8 cellular contexts compared by ENCODE assay signal in the genomic region with DNA sequence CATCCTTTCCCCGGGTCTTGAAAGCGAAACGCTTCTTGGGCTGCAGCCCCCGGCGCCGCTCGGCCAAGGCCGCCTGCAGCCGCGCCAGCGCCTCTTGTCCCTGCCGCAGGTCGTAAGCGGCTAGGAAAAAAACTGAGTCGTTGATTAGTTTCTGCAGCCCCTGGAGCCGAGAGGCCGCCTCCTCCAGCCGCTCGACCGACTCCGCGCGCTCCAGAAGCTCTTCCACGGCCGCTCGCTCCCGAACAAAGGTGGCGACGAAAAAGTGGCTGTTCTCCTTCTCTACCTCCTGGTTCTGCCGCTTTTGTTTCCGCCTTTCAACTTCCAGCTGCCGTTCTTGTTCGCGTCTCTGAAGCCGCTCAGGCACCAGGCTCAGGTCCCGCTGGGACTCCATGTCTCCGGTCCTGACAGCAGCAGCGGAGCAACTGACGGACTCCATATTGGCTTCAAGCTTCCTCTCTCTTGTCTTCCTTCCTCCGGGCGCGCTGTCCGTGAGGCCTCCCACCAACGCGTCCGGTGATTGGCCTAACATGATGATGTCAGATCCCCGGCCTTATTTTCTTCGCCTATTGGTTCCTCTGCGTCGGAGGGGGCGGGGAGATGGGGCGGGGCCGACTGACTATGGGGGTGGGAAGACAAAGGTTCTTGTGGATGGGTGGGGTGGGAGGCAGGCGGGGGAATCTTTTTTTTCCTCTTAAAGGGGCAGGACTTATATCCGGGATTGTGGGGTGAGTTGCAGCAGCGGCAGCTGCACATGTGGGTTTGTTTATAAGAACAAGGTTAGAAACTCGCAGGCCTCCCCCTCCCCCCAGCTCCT. TPM values are rescaled to one million over a fixed set of nuclear protein-coding genes. Genes with fewer than 3 reads are reported as not detected.
DNase-seq lines count a peak whose midpoint lies in the region; ATAC-seq and TF ChIP-seq lines count a peak whose summit lies in the region.

TSS of gene TBCC (minus strand) at position 466 of the 814 bp plus-strand sequence. CDS start at position 436, 30 bp downstream.

- peaks cover 16% of the 10 kb centered on the region for H3K4me1 ChIP-seq in osteoblast (ENCODE audit: insufficient read depth, low read length)
- H3K4me1 ChIP-seq in testis: peaks cover 23% of the 10 kb centered on the region

- H3K27me3 Mint-ChIP-seq in activated naive CD8-positive, alpha-beta T cell treated with anti-CD3 and anti-CD28 coated beads, Interleukin-2, amount 10 ng/mL, durations not matched to agents 7 days and 5 days: no peaks in the 10 kb centered on the region

- H3K9me3 ChIP-seq in osteoblast (ENCODE audit: low read depth, low read length) (no peaks in the 10 kb centered on the region), testis (no peaks in the 10 kb centered on the region)

- H3K9me3 Mint-ChIP-seq in activated naive CD8-positive, alpha-beta T cell treated with anti-CD3 and anti-CD28 coated beads, Interleukin-2, amount 10 ng/mL, durations not matched to agents 7 days and 5 days: no peaks in the 10 kb centered on the region

- no peak for TF ChIP-seq CTCF in osteoblast (IDR thresholded peaks at IDR 0.05; ENCODE audit: extremely low read depth, low read depth, low read length)
- no peak for TF ChIP-seq CTCF in testis (IDR thresholded peaks at IDR 0.05)

- ATAC-seq in HG02642 (IDR thresholded peaks at IDR 0.05; ENCODE audit: poor library complexity, unreplicated experiment): peak; percentile 76
- peak; percentile 83 for ATAC-seq in activated naive CD8-positive, alpha-beta T cell treated with anti-CD3 and anti-CD28 coated beads, Interleukin-2, amount 10 ng/mL, durations not matched to agents 7 days and 5 days (ENCODE audit: low read depth)

- H3K27ac Mint-ChIP-seq in activated naive CD8-positive, alpha-beta T cell treated with anti-CD3 and anti-CD28 coated beads, Interleukin-2, amount 10 ng/mL, durations not matched to agents 7 days and 5 days: peak within 1 kb of the TSS; percentile 100

- H3K27me3 ChIP-seq in osteoblast (ENCODE audit: insufficient read depth, low read length) (no peaks in the 10 kb centered on the region), testis (no peaks in the 10 kb centered on the region)

- H3K36me3 ChIP-seq in osteoblast (ENCODE audit: insufficient read depth, low read length) (no peaks in the 10 kb centered on the region), testis (ENCODE audit: low read depth, missing control alignments) (no peaks in the 10 kb centered on the region)

- peaks cover 20% of the 10 kb centered on the region for H3K36me3 Mint-ChIP-seq in activated naive CD8-positive, alpha-beta T cell treated with anti-CD3 and anti-CD28 coated beads, Interleukin-2, amount 10 ng/mL, durations not matched to agents 7 days and 5 days

- H3K27ac ChIP-seq in osteoblast (ENCODE audit: low read depth, low read length) (peak within 1 kb of the TSS; percentile 78), testis (peak within 1 kb of the TSS; percentile 93 to 94)

- H3K79me2 ChIP-seq in osteoblast (ENCODE audit: insufficient read depth, low read length): peaks cover 22% of the 10 kb centered on the region

- peaks cover 15% of the 10 kb centered on the region for H4K20me1 ChIP-seq in osteoblast (ENCODE audit: insufficient read depth, low read length)

- H3K4me3 Mint-ChIP-seq in activated naive CD8-positive, alpha-beta T cell treated with anti-CD3 and anti-CD28 coated beads, Interleukin-2, amount 10 ng/mL, durations not matched to agents 7 days and 5 days: peak within 1 kb of the TSS; percentile 100

- POLR2A ChIA-PET in activated naive CD8-positive, alpha-beta T cell treated with anti-CD3 and anti-CD28 coated beads, Interleukin-2, amount 10 ng/mL, durations not matched to agents 7 days and 5 days (lab: Charles Lee): interaction anchor here (0.5 to 8.0 kb wide), 28 partner anchors 9 to 731 kb away, joined by 3 to 450 read pairs (median 6); partner anchors contain the start of genes BICRAL, CNPY3, CUL7 and PEX6

- intact Hi-C loops in head of caudate nucleus (cut with DNase I): loop anchor here (2.0 kb wide), 1 partner anchor 37 kb away; the partner anchor contains the start of gene BICRAL
- intact Hi-C loops in testis (cut with DNase I; ENCODE audit: low total_unique reads): loop anchor here (5.0 kb wide), 1 partner anchor 36 kb away; the partner anchor contains the start of gene BICRAL

- DNase-seq in NCI-H1105 treated with DMSO at 0.1 percent for 48 hours (lab: John Stamatoyannopoulos, UW): peak; percentile 98
- peak; percentile 97 for DNase-seq in SKM-1 treated with dmso at 0.1 percent for 144 hours (lab: John Stamatoyannopoulos, UW; ENCODE audit: unreplicated experiment)
- peak; percentile 85 for DNase-seq in activated naive CD8-positive, alpha-beta T cell treated with anti-CD3 and anti-CD28 coated beads, Interleukin-2, amount 10 ng/mL, durations not matched to agents 7 days and 5 days
- DNase-seq in head of caudate nucleus: peak; percentile 90 to 99 (median 98)
- DNase-seq in osteoblast (ENCODE audit: insufficient read length, low spot score, missing footprints): peak; percentile 99
- peak; percentile 99 for DNase-seq in testis

- TF ChIP-seq POLR2A in GM10847 (IDR thresholded peaks at IDR 0.05; ENCODE audit: extremely low read depth, insufficient read length) (peak; percentile 92), testis (IDR thresholded peaks at IDR 0.05) (peak; percentile 74)

- H3K4me2 ChIP-seq in osteoblast (ENCODE audit: insufficient read depth, low read length): peak within 1 kb of the TSS; percentile 99

- H2AFZ ChIP-seq in osteoblast (ENCODE audit: low read length): peak within 1 kb of the TSS; percentile 98

- peak within 1 kb of the TSS; percentile 97 for H3K4me3 ChIP-seq in osteoblast (ENCODE audit: insufficient read depth, low read length)
- H3K4me3 ChIP-seq in testis: peak within 1 kb of the TSS; percentile 98 to 99

- peaks cover 21% of the 10 kb centered on the region for H3K4me1 Mint-ChIP-seq in activated naive CD8-positive, alpha-beta T cell treated with anti-CD3 and anti-CD28 coated beads, Interleukin-2, amount 10 ng/mL, durations not matched to agents 7 days and 5 days

- 1% methylated on average over 38 to 57 of the region's 57 CpGs for WGBS in testis, 2 donors

RNA-seq across cellular contexts. Expression of gene TBCC, which starts in this region (rescaled TPM):
- total RNA-seq in activated naive CD8-positive, alpha-beta T cell treated with anti-CD3 and anti-CD28 coated beads, Interleukin-2, amount 10 ng/mL, durations not matched to agents 7 days and 5 days: 10 to 100 TPM; 48.6 to 50.4 TPM
- total RNA-seq in osteoblast: 30.9 and 33.7 TPM in 2 replicates
- total RNA-seq in testis: 10 to 100 TPM; 40.2 to 52.1 TPM
- 35.0 TPM for polyA plus RNA-seq in testis (ENCODE audit: insufficient read depth, low read depth, low replicate concordance)

Comparison
In these comparisons a context has a peak if more than half of its experiments do, and no peak if none do; other contexts are left out.
1. Peak in every context shown above with its lines: DNase-seq, ATAC-seq, H3K4me3 ChIP-seq and H3K27ac ChIP-seq.